8 cellular contexts compared by ENCODE assay signal in the genomic region with DNA sequence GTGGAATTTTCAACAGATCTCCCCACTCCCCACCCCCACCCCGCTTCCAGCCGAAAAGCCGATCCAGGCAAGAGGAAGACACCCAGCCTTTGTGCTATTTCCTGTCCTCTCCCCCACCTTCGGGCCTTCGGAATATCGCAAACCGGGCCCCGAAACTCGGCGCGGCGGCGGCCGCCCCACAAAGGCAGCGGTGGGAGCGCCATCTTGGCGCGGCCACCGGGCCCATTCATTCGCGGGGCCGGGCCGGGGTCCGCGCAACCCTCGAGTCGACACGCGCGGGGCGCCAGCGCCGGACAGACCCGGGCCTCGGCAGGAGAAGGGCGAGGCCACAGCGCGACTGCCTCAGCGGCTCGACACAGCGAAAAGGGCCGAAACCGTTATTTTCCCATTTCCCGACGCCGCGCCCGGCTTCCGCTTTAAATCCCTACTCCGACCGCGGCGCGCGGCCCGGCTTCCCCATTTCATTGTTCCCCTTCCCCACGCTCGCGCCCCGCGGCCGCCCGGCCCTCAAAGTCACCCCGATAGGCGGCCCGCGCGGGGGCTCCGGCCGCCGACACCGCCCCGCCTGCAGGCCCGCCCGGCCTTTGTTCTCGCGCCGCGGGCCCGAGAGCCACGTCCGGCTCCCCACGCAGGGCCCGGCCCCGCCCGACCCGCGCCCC. TPM values are rescaled to one million over a fixed set of nuclear protein-coding genes. Genes with fewer than 3 reads are reported as not detected.
DNase-seq lines count a peak whose midpoint lies in the region; ATAC-seq and TF ChIP-seq lines count a peak whose summit lies in the region.

No MANE protein-coding gene starts in this region.

- DNase-seq in DMS53 (lab: John Stamatoyannopoulos, UW) (peak; percentile 74), DMS53 treated with DMSO at 0.1 percent for 48 hours (lab: John Stamatoyannopoulos, UW; ENCODE audit: unreplicated experiment) (no peak), NOMO-1 treated with dmso at 0.1 percent for 144 hours (lab: John Stamatoyannopoulos, UW; ENCODE audit: unreplicated experiment) (peak; percentile 54), foreskin keratinocyte (peak in 1 of 2 donors; percentile 28), omental fat pad (ENCODE audit: low spot score) (no peak), dedifferentiated amniotic fluid mesenchymal stem cell (ENCODE audit: extremely low spot score) (no peak)
- DNase-seq in activated effector memory CD4-positive, alpha-beta T cell treated with Interleukin-2 at 50 U/mL for 16 hours: peak; percentile 26

- peak; percentile 21 for ATAC-seq in HG02763 (IDR thresholded peaks at IDR 0.05; ENCODE audit: unreplicated experiment)
- ATAC-seq in foreskin keratinocyte: no peak
- ATAC-seq in omental fat pad (ENCODE audit: low FRiP score): peak; percentile 45

- peak overlapping the region; percentile 89 for H3K27ac ChIP-seq in foreskin keratinocyte

- TF ChIP-seq CTCF in foreskin keratinocyte (conservative IDR thresholded peaks at IDR 0.05): no peak
- TF ChIP-seq CTCF in omental fat pad (IDR thresholded peaks at IDR 0.05): no peak

- H3K27me3 ChIP-seq in foreskin keratinocyte: no peaks in the 10 kb centered on the region

- H3K4me1 ChIP-seq in foreskin keratinocyte: peaks cover 25% of the 10 kb centered on the region

RNA-seq across cellular contexts. Expression of a gene that starts 0.9 kb away (rescaled TPM):
- total RNA-seq in foreskin keratinocyte (251 and 257 TPM in 2 replicates), omental fat pad (100 to 1,000 TPM; 104 to 175 (median 152) TPM)
- 195 and 222 TPM in 2 replicates for polyA plus RNA-seq in foreskin keratinocyte

RNA-seq across cellular contexts. Expression of a gene that starts 25.1 kb away (rescaled TPM):
- 0.10 TPM in 1 of 2 replicates, not detected in the other for total RNA-seq in foreskin keratinocyte
- polyA plus RNA-seq in foreskin keratinocyte: 0.06 and 0.15 TPM in 2 replicates
- not detected for total RNA-seq in omental fat pad

RNA-seq across cellular contexts. Expression of a gene that starts 29.1 kb away (rescaled TPM):
- total RNA-seq in foreskin keratinocyte (0.82 and 1.8 TPM in 2 replicates), omental fat pad (1 to 10 TPM in 3 of 4 donors, under 1 TPM in 1; 0.74 to 5.7 (median 3.5) TPM)
- polyA plus RNA-seq in foreskin keratinocyte: 1.5 and 1.8 TPM in 2 replicates

Comparison
In these comparisons a context has a peak if more than half of its experiments do, and no peak if none do; other contexts are left out.
1. DNase-seq: peak in DMS53 (single experiment), NOMO-1 treated with dmso at 0.1 percent for 144 hours (single experiment) and activated effector memory CD4-positive, alpha-beta T cell treated with Interleukin-2 at 50 U/mL for 16 hours (single experiment); none in DMS53 treated with DMSO at 0.1 percent for 48 hours (single experiment), omental fat pad (single experiment) and dedifferentiated amniotic fluid mesenchymal stem cell (single experiment).